Comparison of ENCODE assay signal across 10 cellular contexts in the genomic region with DNA sequence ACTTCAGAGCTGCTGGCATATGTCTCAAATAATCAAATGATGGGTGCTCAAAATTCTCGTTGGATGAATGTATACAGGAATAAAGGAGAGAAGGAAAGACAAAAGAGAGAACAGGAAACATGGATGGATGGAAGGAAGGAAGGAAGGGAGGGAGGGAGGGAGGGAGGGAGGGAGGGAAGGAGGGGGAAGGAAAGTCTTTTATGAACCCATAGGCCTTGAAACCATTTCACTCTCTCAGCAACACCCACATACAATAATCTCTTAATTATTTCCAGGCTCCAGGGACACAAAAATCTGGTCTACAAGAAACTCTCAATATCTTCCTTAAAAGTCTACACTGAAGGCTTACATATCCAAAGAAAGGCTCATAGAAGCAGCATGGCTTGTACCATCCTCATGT.
"Had no signal": no experiment of that assay in that cellular context is flagged by ENCODE, and none has a peak within 500 bp of the region (broad histone marks: within the 10 kb centered on the region; RNA-seq: fewer than 3 reads in every experiment).

No MANE protein-coding gene starts in this region.

- H3K9ac ChIP-seq: GM23248, KMS-11 had no signal

- H3K27ac ChIP-seq: GM23248, HL-60, KMS-11 had no signal

- H3K9me3 ChIP-seq: HAP-1 had no signal

- H2AFZ ChIP-seq: GM23248 had no signal

- H3K4me3 ChIP-seq: GM23248, HAP-1 had no signal

- DNase-seq: GM23248, GOT3, H7, HFFc6, IMR-90, KBM-7 had no signal

- ATAC-seq: HCT116 had no signal

- H3K4me2 ChIP-seq: KMS-11 had no signal

- H3K36me3 ChIP-seq: HAP-1 had no signal

- H3K4me1 ChIP-seq: HAP-1 had no signal
